8 cellular contexts compared by ENCODE assay signal in genomic region chr9:37036237-37037136, GRCh38. TPM values are rescaled to one million over a fixed set of nuclear protein-coding genes. Genes with fewer than 3 reads are reported as not detected.
DNase-seq lines count a peak whose midpoint lies in the region; ATAC-seq lines count a peak whose summit lies in the region.

No MANE protein-coding gene starts in this region.

- peak; percentile 51 for DNase-seq in CD1c-positive myeloid dendritic cell (ENCODE audit: extremely low spot score)
- DNase-seq in NCI-H2196 (lab: John Stamatoyannopoulos, UW; ENCODE audit: unreplicated experiment), result peak; percentile 44
- peak; percentile 60 for DNase-seq in activated naive CD4-positive, alpha-beta T cell treated with anti-CD3 and anti-CD28 coated beads, Interleukin-2, amount 50 U/mL, for 16 hours
- peak; percentile 61 for DNase-seq in left ventricle myocardium superior
- no peak for DNase-seq in sciatic nerve (ENCODE audit: low spot score)
- no peak for DNase-seq in NCI-H446 (lab: John Stamatoyannopoulos, UW)

- peak; percentile 32 for ATAC-seq in GM19351 (IDR thresholded peaks at IDR 0.05; ENCODE audit: unreplicated experiment)
- ATAC-seq in left ventricle myocardium superior, result peak; percentile 80
- ATAC-seq in sciatic nerve, result peak; percentile 51
- ATAC-seq in GM18502 (IDR thresholded peaks at IDR 0.05; ENCODE audit: poor library complexity, unreplicated experiment), result no peak

- intact Hi-C loops in left ventricle myocardium superior (cut with micrococcal nuclease) (no loop called here), sciatic nerve (cut with DNase I) (no loop called here)

RNA-seq across cellular contexts. Expression of gene PAX5, which starts 2.4 kb away (rescaled TPM):
- not detected for total RNA-seq in left ventricle myocardium superior
- 1.2 TPM for total RNA-seq in sciatic nerve

Comparison
In these comparisons a context has a peak if more than half of its experiments do, and no peak if none do; other contexts are left out.
1. DNase-seq: peak in CD1c-positive myeloid dendritic cell (single experiment), NCI-H2196 (single experiment), activated naive CD4-positive, alpha-beta T cell treated with anti-CD3 and anti-CD28 coated beads, Interleukin-2, amount 50 U/mL, for 16 hours (single experiment) and left ventricle myocardium superior (single experiment); none in sciatic nerve (single experiment) and NCI-H446 (0 of 2).